ENCODE assay signal across 10 cellular contexts in the genomic region with DNA sequence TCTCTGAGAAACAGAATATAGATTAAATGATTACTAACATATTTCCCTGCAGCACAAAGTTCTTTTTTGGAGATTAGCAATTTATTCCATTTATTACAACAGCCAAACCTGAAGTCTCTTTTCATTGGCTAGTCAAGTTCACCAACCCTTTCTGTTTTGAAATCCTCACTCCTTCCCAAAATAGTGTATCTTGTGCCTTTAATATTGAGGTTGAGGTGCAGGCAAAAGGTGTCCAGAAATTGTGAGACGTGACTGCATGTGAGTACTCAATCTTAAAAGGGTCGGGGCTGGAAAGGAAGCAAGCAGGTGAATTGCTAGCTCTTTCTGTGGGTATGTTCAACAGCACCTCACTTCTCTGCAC. TPM values are rescaled to one million over a fixed set of nuclear protein-coding genes. Genes with fewer than 3 reads are reported as not detected.
A peak's percentile ranks its signal among the peaks of the same experiment; 100 is the strongest.
DNase-seq lines count a peak whose midpoint lies in the region; ATAC-seq and TF ChIP-seq lines count a peak whose summit lies in the region.
"Had no signal": no experiment of that assay in that cellular context is flagged by ENCODE, and none has a peak within 500 bp of the region (broad histone marks: within the 10 kb centered on the region; RNA-seq: fewer than 3 reads in every experiment).

No MANE protein-coding gene starts in this region.

- CTCF ChIA-PET in IMR-90 (lab: Yijun Ruan, JAX): no interaction called here
- CTCF ChIA-PET in activated CD4-positive, alpha-beta memory T cell treated with anti-CD3 and anti-CD28 coated beads, Interleukin-2, amount 10 ng/mL, durations not matched to agents 7 days and 5 days (lab: Charles Lee): no interaction called here

- peak overlapping the region; percentile 84 to 93; a peak in 3 of 4 replicates for H4K8ac ChIP-seq in IMR-90 (ENCODE audit: low read depth in 2 of 2, low read length in 2 of 2)

- no peak overlapping the region for H3K4me3 Mint-ChIP-seq in activated CD4-positive, alpha-beta memory T cell treated with anti-CD3 and anti-CD28 coated beads, Interleukin-2, amount 10 ng/mL, durations not matched to agents 7 days and 5 days

- peak overlapping the region; percentile 74 for H3K14ac ChIP-seq in IMR-90 (replicated peaks; ENCODE audit: low read depth, low read length)

- H4K91ac ChIP-seq in IMR-90 (ENCODE audit: insufficient read depth, low read depth, low read length): peak overlapping the region; percentile 93

- H2AK5ac ChIP-seq in IMR-90 (ENCODE audit: low read depth, low read length): peak overlapping the region; percentile 48

- in situ Hi-C loops in IMR-90 (cut with MboI; ENCODE audit: low sequenced_read_pairs): loop anchor here (10.0 kb wide), 1 partner anchor 187 kb away; no protein-coding TSS in a partner anchor

- no peak overlapping the region for H3K9ac ChIP-seq in IMR-90 (ENCODE audit: low read depth, low read length)

- H2BK120ac ChIP-seq in IMR-90 (ENCODE audit: low read depth, low read length): peak overlapping the region; percentile 93

- ATAC-seq in IMR-90 (ENCODE audit: low read depth): no peak
- ATAC-seq in left ventricle myocardium superior: peak; percentile 35
- ATAC-seq: Panc1 had no signal

- H3K4me3 ChIP-seq in IMR-90 (ENCODE audit: insufficient read depth, low read depth, low read length): no peak overlapping the region
- H3K4me3 ChIP-seq in skin epidermis: peak overlapping the region in 1 of 7 experiments; percentile 20
- H3K4me3 ChIP-seq in lower leg skin (ENCODE audit: low read depth, poor library complexity, severe bottlenecking): no peak overlapping the region

- TF ChIP-seq POLR2A in IMR-90 (IDR thresholded peaks at IDR 0.05; ENCODE audit: low read depth, low read length) (no peak), lower leg skin (IDR thresholded peaks at IDR 0.05) (no peak)

- H2AFZ ChIP-seq in IMR-90 (replicated peaks; ENCODE audit: low read length, poor library complexity): no peak overlapping the region

- no peaks in the 10 kb centered on the region for H3K9me3 ChIP-seq in IMR-90 (ENCODE audit: control insufficient read depth, insufficient read depth, low read length)

- POLR2A ChIA-PET in IMR-90 (lab: Charles Lee; ENCODE audit: unreplicated experiment): no interaction called here
- POLR2A ChIA-PET in activated CD4-positive, alpha-beta memory T cell treated with anti-CD3 and anti-CD28 coated beads, Interleukin-2, amount 10 ng/mL, durations not matched to agents 7 days and 5 days (lab: Charles Lee): interaction anchor here (3.6 to 3.9 kb wide), 2 partner anchors 9 to 191 kb away, joined by 20 to 29 read pairs; no protein-coding TSS in a partner anchor

- peak overlapping the region; percentile 92 for H2AK9ac ChIP-seq in IMR-90 (replicated peaks; ENCODE audit: low read depth, low read length, poor library complexity)

- TF ChIP-seq CTCF in IMR-90 (conservative IDR thresholded peaks at IDR 0.05; ENCODE audit: low read depth, low read length) (no peak), lower leg skin (IDR thresholded peaks at IDR 0.05) (no peak)

- intact Hi-C loops in IMR-90 (cut with micrococcal nuclease) (loop anchor here (5.0 kb wide), 1 partner anchor 64 kb away; no protein-coding TSS in a partner anchor), left ventricle myocardium superior (cut with micrococcal nuclease) (no loop called here), lower leg skin (cut with DNase I; ENCODE audit: low total_unique reads) (no loop called here)

- BruUV-seq in IMR-90 (replicated peaks; lab: Mats Ljungman, UMichigan): no TSS peak

- peak overlapping the region; percentile 50; the same call in 1 of the 2 replicates for H3K23ac ChIP-seq in IMR-90 (ENCODE audit: low read depth, low read length)

- TF ChIP-seq RAD21 in IMR-90 (IDR thresholded peaks at IDR 0.05; ENCODE audit: low read length): no peak

- H3K4ac ChIP-seq in IMR-90 (ENCODE audit: low read depth, low read length): peak overlapping the region; percentile 94

- H3K4me1 ChIP-seq in IMR-90 (ENCODE audit: control insufficient read depth, insufficient read depth, low read length): peaks cover 22% of the 10 kb centered on the region

- H3K56ac ChIP-seq in IMR-90 (ENCODE audit: extremely low read depth, insufficient read depth, low read length): no peak overlapping the region

- no peaks in the 10 kb centered on the region for H4K20me1 ChIP-seq in IMR-90 (ENCODE audit: insufficient read depth, low read length)

- peaks cover 12% of the 10 kb centered on the region for H3K36me3 Mint-ChIP-seq in activated CD4-positive, alpha-beta memory T cell treated with anti-CD3 and anti-CD28 coated beads, Interleukin-2, amount 10 ng/mL, durations not matched to agents 7 days and 5 days (ENCODE audit: low read depth)

- H3K27ac ChIP-seq in IMR-90 (ENCODE audit: insufficient read depth, low read length): peak overlapping the region; percentile 82; the same call in 1 of the 2 replicates
- peak overlapping the region in 15 of 21 experiments; percentile 3 to 92 (median 72) for H3K27ac ChIP-seq in skin epidermis

- H3K27me3 ChIP-seq in IMR-90 (ENCODE audit: control insufficient read depth, insufficient read depth, low read length): no peaks in the 10 kb centered on the region

- peak overlapping the region; percentile 14 for H3K27ac Mint-ChIP-seq in activated CD4-positive, alpha-beta memory T cell treated with anti-CD3 and anti-CD28 coated beads, Interleukin-2, amount 10 ng/mL, durations not matched to agents 7 days and 5 days

- H2BK15ac ChIP-seq in IMR-90 (ENCODE audit: low read depth, low read length): peak overlapping the region; percentile 78; the same call in 2 of the 3 replicates

- H3K18ac ChIP-seq in IMR-90 (ENCODE audit: low read depth, low read length): peak overlapping the region; percentile 87

- H3K36me3 ChIP-seq in IMR-90 (ENCODE audit: control insufficient read depth, insufficient read depth, low read length): no peaks in the 10 kb centered on the region

- DNase-seq in IMR-90 (no peak), left ventricle myocardium superior (no peak), NCI-H2171 (lab: John Stamatoyannopoulos, UW) (no peak), NCI-H82 (lab: John Stamatoyannopoulos, UW) (no peak), lower leg skin (ENCODE audit: low spot score in 2 of 2) (no peak), T-helper 9 cell (no peak)
- DNase-seq in activated CD4-positive, alpha-beta memory T cell treated with anti-CD3 and anti-CD28 coated beads, Interleukin-2, amount 10 ng/mL, durations not matched to agents 7 days and 5 days: no peak
- DNase-seq: GOT3 had no signal

- H3K27me3 Mint-ChIP-seq in activated CD4-positive, alpha-beta memory T cell treated with anti-CD3 and anti-CD28 coated beads, Interleukin-2, amount 10 ng/mL, durations not matched to agents 7 days and 5 days: no peaks in the 10 kb centered on the region

- H4K5ac ChIP-seq in IMR-90 (ENCODE audit: low read depth, low read length): peak overlapping the region; percentile 87

- H3K4me1 Mint-ChIP-seq in activated CD4-positive, alpha-beta memory T cell treated with anti-CD3 and anti-CD28 coated beads, Interleukin-2, amount 10 ng/mL, durations not matched to agents 7 days and 5 days: peaks cover 72% of the 10 kb centered on the region

- WGBS in IMR-90 (ENCODE audit: extremely low coverage in 2 of 2, insufficient read length in 1 of 2), 2 experiments: no CpG with 5 or more reads among the region's 2 CpGs
- 35 to 40% methylated on average over 2 of the region's 2 CpGs for WGBS in lower leg skin, 2 donors

- peak overlapping the region; percentile 96 for H2BK20ac ChIP-seq in IMR-90 (ENCODE audit: low read depth, low read length)

- peak overlapping the region; percentile 93 for H2BK5ac ChIP-seq in IMR-90 (ENCODE audit: low read depth, low read length, poor library complexity, severe bottlenecking)

- no peak overlapping the region; the same call in 1 of the 2 replicates for H3K4me2 ChIP-seq in IMR-90 (ENCODE audit: low read depth, low read length)

- dilution Hi-C loops in IMR-90 (cut with HindIII; ENCODE audit: low sequenced_read_pairs, unreplicated experiment): no loop called here

- H3K79me1 ChIP-seq in IMR-90 (ENCODE audit: low read depth in 1 of 2, low read length in 2 of 2): peaks cover 11 to 35% of the 10 kb centered on the region in 2 experiments; a peak in 3 of 4 replicates

- H3K9me1 ChIP-seq in IMR-90 (ENCODE audit: insufficient read depth, low read length): peaks cover 14% of the 10 kb centered on the region

- H3K9me3 Mint-ChIP-seq in activated CD4-positive, alpha-beta memory T cell treated with anti-CD3 and anti-CD28 coated beads, Interleukin-2, amount 10 ng/mL, durations not matched to agents 7 days and 5 days: no peaks in the 10 kb centered on the region

TF ChIP-seq in IMR-90, 13 proteins besides CTCF, POLR2A, EP300 and RAD21:
- TF ChIP-seq CHD1 (IDR thresholded peaks at IDR 0.05; ENCODE audit: low read depth, low read length) (no peak), NFE2L2 (IDR thresholded peaks at IDR 0.05; ENCODE audit: low read depth, low read length) (no peak), FOS (IDR thresholded peaks at IDR 0.05; ENCODE audit: low read depth, low read length) (no peak)

RNA-seq across cellular contexts. Expression of a gene that starts 11.1 kb away (rescaled TPM):
- total RNA-seq in IMR-90 (2012; rRNA removed) (32.5 and 33.7 TPM in 2 replicates), left ventricle myocardium superior (134 TPM), lower leg skin (100 to 1,000 TPM; 118 to 211 (median 167) TPM)
- polyA plus RNA-seq in IMR-90 (2012; rRNA removed): 22.6 and 23.5 TPM in 2 replicates
- 13.7 and 16.8 TPM in 2 replicates for polyA plus RNA-seq in IMR-90 (2012; cell fraction: cytosol; rRNA removed)
- 13.3 and 17.3 TPM in 2 replicates for polyA plus RNA-seq in IMR-90 (2012; cell fraction: nucleus; rRNA removed; ENCODE audit: low replicate concordance)
- 10 to 100 TPM; 73.1 to 78.3 TPM for total RNA-seq in activated CD4-positive, alpha-beta memory T cell treated with anti-CD3 and anti-CD28 coated beads, Interleukin-2, amount 10 ng/mL, durations not matched to agents 7 days and 5 days
